Comparison of ENCODE assay signal across 9 cellular contexts in genomic region chr5:33997331-33997983, GRCh38. TPM values are rescaled to one million over a fixed set of nuclear protein-coding genes. Genes with fewer than 3 reads are reported as not detected.
A peak's percentile ranks its signal among the peaks of the same experiment; 100 is the strongest.
DNase-seq lines count a peak whose midpoint lies in the region; ATAC-seq and TF ChIP-seq lines count a peak whose summit lies in the region.
"Had no signal": no experiment of that assay in that cellular context is flagged by ENCODE, and none has a peak within 500 bp of the region (broad histone marks: within the 10 kb centered on the region; RNA-seq: fewer than 3 reads in every experiment).

No MANE protein-coding gene starts in this region.

- H4K20me1 ChIP-seq in H9 (ENCODE audit: control insufficient read depth, insufficient read depth, insufficient read length) = no peaks in the 10 kb centered on the region

- H3K79me1 ChIP-seq in H9 (ENCODE audit: insufficient read depth, low read depth, low read length, poor library complexity, severe bottlenecking) = no peaks in the 10 kb centered on the region

- no peak overlapping the region for H2BK15ac ChIP-seq in H9 (ENCODE audit: low read depth, low read length)

- H3K14ac ChIP-seq in H9 (ENCODE audit: insufficient read depth, low read length) = no peak overlapping the region

- H3K9me3 ChIP-seq in H9 (ENCODE audit: control insufficient read depth, low read depth, low read length) = no peaks in the 10 kb centered on the region
- no peaks in the 10 kb centered on the region for H3K9me3 ChIP-seq in endodermal cell (ENCODE audit: control insufficient read depth, low read length)
- H3K9me3 ChIP-seq in aorta (ENCODE audit: control insufficient read depth, low read length) = no peaks in the 10 kb centered on the region

- no peak overlapping the region for H4K91ac ChIP-seq in H9 (ENCODE audit: insufficient read length, low read depth, low read length)

- H3K36me3 Mint-ChIP-seq in H9 (ENCODE audit: insufficient read depth in 1 of 3, low read depth in 3 of 3) (peaks cover 0 to 12% (median 6%) of the 10 kb centered on the region in 3 experiments; a peak in 4 of 7 replicates), endodermal cell (ENCODE audit: low read depth) (peaks cover 18% of the 10 kb centered on the region), mesothelial cell of epicardium (peaks cover 10% of the 10 kb centered on the region)

- H3K79me2 ChIP-seq in H9 (ENCODE audit: insufficient read depth, low read length) = no peaks in the 10 kb centered on the region

- H2BK20ac ChIP-seq in H9 (ENCODE audit: low read depth, low read length, poor library complexity, severe bottlenecking) = no peak overlapping the region

- no peak overlapping the region for H3K56ac ChIP-seq in H9 (ENCODE audit: insufficient read length, low read depth, low read length)

- intact Hi-C loops in aorta (cut with DNase I) = no loop called here

- peaks cover 10 to 14% of the 10 kb centered on the region in 2 experiments; a peak in 3 of 4 replicates for H3K4me1 Mint-ChIP-seq in H9
- H3K4me1 Mint-ChIP-seq in endodermal cell = peaks cover 24% of the 10 kb centered on the region
- peaks cover 4% of the 10 kb centered on the region for H3K4me1 Mint-ChIP-seq in mesothelial cell of epicardium

- no peak overlapping the region for H3K23ac ChIP-seq in H9 (ENCODE audit: insufficient read length, low read depth, low read length)

- H3K9me3 Mint-ChIP-seq in H9 (no peaks in the 10 kb centered on the region), endodermal cell (no peaks in the 10 kb centered on the region), mesothelial cell of epicardium (no peaks in the 10 kb centered on the region)

- no peak overlapping the region for H3K4me3 ChIP-seq in endodermal cell (ENCODE audit: low read length)
- no peak overlapping the region for H3K4me3 ChIP-seq in aorta (ENCODE audit: low read length in 2 of 2)

- H3K4me3 Mint-ChIP-seq in H9 = no peak overlapping the region
- no peak overlapping the region for H3K4me3 Mint-ChIP-seq in endodermal cell
- H3K4me3 Mint-ChIP-seq in mesothelial cell of epicardium = no peak overlapping the region

- H3K4me2 ChIP-seq in H9 (ENCODE audit: insufficient read depth, insufficient read length, low read length) = no peak overlapping the region

- H3K27ac ChIP-seq in H9 (ENCODE audit: insufficient read length, low read depth, low read length) (no peak overlapping the region), endodermal cell (ENCODE audit: low read depth, low read length) (no peak overlapping the region), aorta (ENCODE audit: low read depth in 1 of 2, low read length in 2 of 2) (no peak overlapping the region)

- no peak overlapping the region for H4K5ac ChIP-seq in H9 (ENCODE audit: insufficient read length, low read depth, low read length)

- H3K4me1 ChIP-seq in H9 (ENCODE audit: insufficient read depth, low read length) = no peaks in the 10 kb centered on the region
- no peaks in the 10 kb centered on the region for H3K4me1 ChIP-seq in endodermal cell (ENCODE audit: control insufficient read depth, insufficient read depth, low read length)
- no peaks in the 10 kb centered on the region for H3K4me1 ChIP-seq in aorta (ENCODE audit: control insufficient read depth in 1 of 2, insufficient read depth in 2 of 2, low read length in 2 of 2)

- no peak overlapping the region for H3K18ac ChIP-seq in H9 (ENCODE audit: insufficient read length, low read depth, low read length)

- DNase-seq in activated naive CD4-positive, alpha-beta T cell treated with Interleukin-2 at 50 U/mL for 16 hours = peak; percentile 4
- no peak for DNase-seq in activated naive CD4-positive, alpha-beta T cell (lab: John Stamatoyannopoulos, UW)
- DNase-seq in H9 (peak; percentile 41), MV-4-11 (lab: John Stamatoyannopoulos, UW) (peak; percentile 68), endodermal cell (peak; percentile 58), mesothelial cell of epicardium (ENCODE audit: low spot score in 2 of 2, unreplicated experiment in 2 of 2) (no peak), aorta (peak; percentile 78 to 82)

- H2BK5ac ChIP-seq in H9 (ENCODE audit: insufficient read length, low read length) = no peak overlapping the region

- WGBS in H9 (ENCODE audit: extremely low coverage, insufficient read length, low lambda C conversion rate) = no CpG with 5 or more reads among the region's 6 CpGs
- 81 to 94% methylated on average over 2 to 6 of the region's 6 CpGs for WGBS in endodermal cell (ENCODE audit: insufficient coverage in 1 of 2, insufficient read length in 1 of 2), 2 experiments
- 30 to 32% methylated on average over 6 of the region's 6 CpGs for WGBS in aorta, 2 donors

- H2AK5ac ChIP-seq in H9 (ENCODE audit: insufficient read length, low read length) = no peak overlapping the region

- TF ChIP-seq CTCF in H9 (conservative IDR thresholded peaks at IDR 0.05) = peak; percentile 69
- TF ChIP-seq CTCF in endodermal cell (conservative IDR thresholded peaks at IDR 0.05) = peak; percentile 79
- peak; percentile 35 for TF ChIP-seq CTCF in mesothelial cell of epicardium (IDR thresholded peaks at IDR 0.05; ENCODE audit: unreplicated experiment)

- H2BK12ac ChIP-seq in H9 (ENCODE audit: insufficient read length, low read depth, low read length) = no peak overlapping the region

- H3K27ac Mint-ChIP-seq in H9 = peak overlapping the region in 1 of 3 experiments; percentile 78; a peak in 2 of 7 replicates
- H3K27ac Mint-ChIP-seq in endodermal cell = peak overlapping the region; percentile 26
- no peak overlapping the region for H3K27ac Mint-ChIP-seq in mesothelial cell of epicardium

- H3K27me3 ChIP-seq in H9 (ENCODE audit: insufficient read depth, low read length) (no peaks in the 10 kb centered on the region), endodermal cell (ENCODE audit: control insufficient read depth, insufficient read depth, low read length, poor library complexity, severe bottlenecking) (no peaks in the 10 kb centered on the region), aorta (ENCODE audit: control insufficient read depth in 1 of 2, insufficient read depth in 2 of 2, low read length in 1 of 2) (no peaks in the 10 kb centered on the region)

- H3K9ac ChIP-seq in H9 (ENCODE audit: extremely low read depth, insufficient read length, low read length) (no peak overlapping the region), endodermal cell (ENCODE audit: extremely low read depth, low read length, poor library complexity, severe bottlenecking) (no peak overlapping the region)

- no peaks in the 10 kb centered on the region for H3K27me3 Mint-ChIP-seq in H9 (ENCODE audit: low read depth)
- no peaks in the 10 kb centered on the region for H3K27me3 Mint-ChIP-seq in endodermal cell (ENCODE audit: insufficient read depth)
- H3K27me3 Mint-ChIP-seq in mesothelial cell of epicardium (ENCODE audit: low read depth) = no peaks in the 10 kb centered on the region

- H3K23me2 ChIP-seq in H9 (ENCODE audit: insufficient read length, low read depth, low read length, poor library complexity, severe bottlenecking) = no peaks in the 10 kb centered on the region

- peak; percentile 94 for ATAC-seq in SK-N-SH treated with all-trans-retinoic acid at 6 μM for 48 hours
- ATAC-seq in aorta (ENCODE audit: low FRiP score) = peak; percentile 89

- H2BK120ac ChIP-seq in H9 (ENCODE audit: low read depth, low read length, poor library complexity, severe bottlenecking) = no peak overlapping the region

- H3K36me3 ChIP-seq in endodermal cell (ENCODE audit: control insufficient read depth, insufficient read depth, low read length) (peaks cover 16% of the 10 kb centered on the region), aorta (ENCODE audit: control insufficient read depth in 1 of 2, insufficient read depth in 2 of 2, low read length in 1 of 2) (peaks cover 1 to 3% of the 10 kb centered on the region in 2 donors)

- H3K4ac ChIP-seq in H9 (ENCODE audit: low read depth, low read length) = no peak overlapping the region

- H3T11ph ChIP-seq in H9 (ENCODE audit: low read length) = no peak overlapping the region

- H4K8ac ChIP-seq in H9 (replicated peaks; ENCODE audit: insufficient read length, low read depth, low read length) = no peak overlapping the region

- H2AFZ ChIP-seq in H9 (ENCODE audit: low read length) = no peak overlapping the region

TF ChIP-seq in SK-N-SH treated with all-trans-retinoic acid at 6 μM for 48 hours, 23 proteins besides CTCF, POLR2A, EP300 and RAD21 (continues in another document):
- no peak for TF ChIP-seq ESRRG (CRISPR knock-in tag; IDR thresholded peaks at IDR 0.05)
- TF ChIP-seq OSR1 (CRISPR knock-in tag; IDR thresholded peaks at IDR 0.05) = no peak
- no peak for TF ChIP-seq ARNTL (CRISPR knock-in tag; IDR thresholded peaks at IDR 0.05; ENCODE audit: borderline replicate concordance, low read depth)
- no peak for TF ChIP-seq CSDC2 (CRISPR knock-in tag; IDR thresholded peaks at IDR 0.05)
- TF ChIP-seq ISL1 (CRISPR knock-in tag; IDR thresholded peaks at IDR 0.05) = no peak
- TF ChIP-seq ZC3H10 (CRISPR knock-in tag; IDR thresholded peaks at IDR 0.05) = no peak
- TF ChIP-seq BACH2 (CRISPR knock-in tag; IDR thresholded peaks at IDR 0.05; ENCODE audit: borderline replicate concordance) = no peak
- TF ChIP-seq ZNF8 (CRISPR knock-in tag; IDR thresholded peaks at IDR 0.05) = no peak
- TF ChIP-seq ZFP30 (CRISPR knock-in tag; IDR thresholded peaks at IDR 0.05) = no peak

RNA-seq across cellular contexts. Expression of gene AMACR, which starts 10.4 kb away (rescaled TPM):
- total RNA-seq in H9 (2021) (8.2 and 9.7 TPM in 2 replicates), endodermal cell (10 to 100 TPM; 12.4 to 16.8 TPM), mesothelial cell of epicardium (9.7 to 10.5 TPM (median 9.8 TPM) in 3 replicates), aorta (10 to 100 TPM in 1 of 2 donors, 1 to 10 TPM in 1; 5.0 to 11.4 TPM)
- polyA plus RNA-seq in endodermal cell (2013, experiment 1 of 2) = 17.4 TPM
- 16.0 TPM for polyA plus RNA-seq in endodermal cell (2013, experiment 2 of 2)
- polyA plus RNA-seq in aorta = 1 to 10 TPM; 6.8 to 8.5 TPM

RNA-seq across cellular contexts. Expression of gene SLC45A2, which starts 13.0 kb away (rescaled TPM):
- not detected in 2 replicates for total RNA-seq in H9 (2021)
- total RNA-seq in endodermal cell = under 1 TPM in 1 of 2 donors, not detected in 1; 0.20 TPM
- polyA plus RNA-seq in endodermal cell (2013, experiment 1 of 2) = 0.50 TPM
- 0.41 TPM for polyA plus RNA-seq in endodermal cell (2013, experiment 2 of 2)
- total RNA-seq in mesothelial cell of epicardium = 0.45 to 0.63 TPM (median 0.62 TPM) in 3 replicates
- total RNA-seq in aorta = under 1 TPM; 0.36 to 0.54 TPM
- polyA plus RNA-seq in aorta = not detected
- polyA plus RNA-seq: esophagus had no signal

RNA-seq across cellular contexts. Expression of gene C1QTNF3, which starts 45.6 kb away (rescaled TPM):
- total RNA-seq in H9 (2021) (1.1 TPM in 2 replicates), endodermal cell (1 to 10 TPM; 5.0 to 7.2 TPM), mesothelial cell of epicardium (8.5 to 9.8 TPM (median 9.5 TPM) in 3 replicates), aorta (10 to 100 TPM in 1 of 2 donors, 1 to 10 TPM in 1; 5.6 to 38.8 TPM)
- polyA plus RNA-seq in endodermal cell (2013, experiment 1 of 2) = 5.4 TPM
- 4.6 TPM for polyA plus RNA-seq in endodermal cell (2013, experiment 2 of 2)
- 1 to 10 TPM in 1 of 2 donors, not detected in 1; 3.1 TPM for polyA plus RNA-seq in aorta

Comparison
In these comparisons a context has a peak if more than half of its experiments do, and no peak if none do; other contexts are left out.
1. DNase-seq: peak in activated naive CD4-positive, alpha-beta T cell treated with Interleukin-2 at 50 U/mL for 16 hours (single experiment), H9 (single experiment), MV-4-11 (single experiment), endodermal cell (single experiment) and aorta (2 of 2); none in activated naive CD4-positive, alpha-beta T cell (0 of 4) and mesothelial cell of epicardium (0 of 2).
2. Peak in every context shown above with its lines, with median percentiles within 50 percentile points of each other: CTCF ChIP-seq.